11 cellular contexts compared by ENCODE assay signal in genomic region chr3:57864853-57865252, GRCh38.
DNase-seq lines count a peak whose midpoint lies in the region; ATAC-seq, FAIRE-seq and TF ChIP-seq lines count a peak whose summit lies in the region.
"Had no signal": no experiment of that assay in that cellular context is flagged by ENCODE, and none has a peak within 500 bp of the region (broad histone marks: within the 10 kb centered on the region; RNA-seq: fewer than 3 reads in every experiment).

No MANE protein-coding gene starts in this region.

- H3K18ac ChIP-seq in mesendoderm (ENCODE audit: low read length), result no peak overlapping the region

- H3F3A ChIP-seq in Loucy (ENCODE audit: low read depth), result no peaks in the 10 kb centered on the region

- no peak for DNase-seq in BE2C
- no peak for DNase-seq in bronchial epithelial cell (ENCODE audit: low read depth)
- peak; percentile 10 for DNase-seq in mesendoderm
- no peak for DNase-seq in effector CD8-positive, alpha-beta T cell (lab: John Stamatoyannopoulos, UW)
- DNase-seq in T-helper 17 cell, result no peak
- no peak for DNase-seq in immature natural killer cell
- DNase-seq: NCI-H2081 treated with DMSO at 0.1 percent for 48 hours; posterior cingulate gyrus; stimulated activated naive CD8-positive, alpha-beta T cell treated with anti-CD3 and anti-CD28 coated beads, Interleukin-15, amount 100 ng/mL, for 72 hours had no signal

- H3K79me2 ChIP-seq in Loucy (ENCODE audit: insufficient read depth, low read length), result no peaks in the 10 kb centered on the region
- H3K79me2 ChIP-seq in mesendoderm (ENCODE audit: control insufficient read depth, insufficient read depth, low read length), result no peaks in the 10 kb centered on the region

- WGBS in mesendoderm (ENCODE audit: extremely low coverage, insufficient coverage, low lambda C conversion rate), result no CpG with 5 or more reads among the region's 1 CpG

- ATAC-seq in T-helper 17 cell (no peak), HG02981 (IDR thresholded peaks at IDR 0.05; ENCODE audit: unreplicated experiment) (no peak)
- ATAC-seq: stimulated activated naive CD8-positive, alpha-beta T cell treated with anti-CD3 and anti-CD28 coated beads, Interleukin-15, amount 100 ng/mL, for 72 hours had no signal

- H3K36me3 ChIP-seq in BE2C (no peaks in the 10 kb centered on the region), Loucy (ENCODE audit: insufficient read depth, low read length) (peaks cover 41% of the 10 kb centered on the region; the same call in 1 of the 2 replicates), bronchial epithelial cell (ENCODE audit: control insufficient read depth, insufficient read depth, low read length) (peaks cover 5% of the 10 kb centered on the region), mesendoderm (ENCODE audit: control insufficient read depth, insufficient read depth, low read length) (peaks cover 2% of the 10 kb centered on the region)

- peaks cover 0 to 1% (median 0%) of the 10 kb centered on the region in 6 donors for H3K9me3 Mint-ChIP-seq in immature natural killer cell
- H3K9me3 Mint-ChIP-seq: stimulated activated naive CD8-positive, alpha-beta T cell treated with anti-CD3 and anti-CD28 coated beads, Interleukin-15, amount 100 ng/mL, for 72 hours had no signal

- H3K4ac ChIP-seq in mesendoderm (ENCODE audit: low read depth, low read length), result no peak overlapping the region

- no peaks in the 10 kb centered on the region for H3K79me1 ChIP-seq in mesendoderm (ENCODE audit: low read length)

- H2AFZ ChIP-seq in Loucy (ENCODE audit: low read length), result no peak overlapping the region

- FAIRE-seq in bronchial epithelial cell (lab: Jason Lieb, UNC), result no peak

- H2BK120ac ChIP-seq in mesendoderm (ENCODE audit: low read depth, low read length), result no peak overlapping the region

- no peaks in the 10 kb centered on the region for H3K27me3 Mint-ChIP-seq in T-helper 17 cell
- H3K27me3 Mint-ChIP-seq in immature natural killer cell (ENCODE audit: low read depth in 3 of 3), result no peaks in the 10 kb centered on the region
- H3K27me3 Mint-ChIP-seq: stimulated activated naive CD8-positive, alpha-beta T cell treated with anti-CD3 and anti-CD28 coated beads, Interleukin-15, amount 100 ng/mL, for 72 hours had no signal

- H3K4me1 ChIP-seq in BE2C (no peaks in the 10 kb centered on the region), Loucy (ENCODE audit: insufficient read depth, low read length, poor library complexity, severe bottlenecking) (no peaks in the 10 kb centered on the region), mesendoderm (ENCODE audit: control insufficient read depth, low read depth, low read length) (no peaks in the 10 kb centered on the region)

- no peak overlapping the region for H3K9ac ChIP-seq in Loucy (ENCODE audit: low read depth, low read length, poor library complexity, severe bottlenecking)
- H3K9ac ChIP-seq in mesendoderm (ENCODE audit: low read length), result no peak overlapping the region

- TF ChIP-seq CTCF in BE2C (IDR thresholded peaks at IDR 0.05; ENCODE audit: low read depth, low read length) (peak; percentile 34; the same call in 1 of the 2 replicates), Loucy (conservative IDR thresholded peaks at IDR 0.05; ENCODE audit: low read length) (peak; percentile 50), bronchial epithelial cell (IDR thresholded peaks at IDR 0.05; ENCODE audit: insufficient read depth, low read length, severe bottlenecking) (peak; percentile 1)

- H3K4me3 Mint-ChIP-seq in T-helper 17 cell (no peak overlapping the region), immature natural killer cell (no peak overlapping the region)
- H3K4me3 Mint-ChIP-seq: stimulated activated naive CD8-positive, alpha-beta T cell treated with anti-CD3 and anti-CD28 coated beads, Interleukin-15, amount 100 ng/mL, for 72 hours had no signal

- no peak overlapping the region for H2BK5ac ChIP-seq in mesendoderm (ENCODE audit: low read length)

- H2AK5ac ChIP-seq in mesendoderm (ENCODE audit: low read length), result no peak overlapping the region

- no peak overlapping the region for H2BK15ac ChIP-seq in mesendoderm (replicated peaks; ENCODE audit: low read depth)

- no peak overlapping the region for H4K5ac ChIP-seq in mesendoderm (ENCODE audit: low read length)

- H3K4me2 ChIP-seq in Loucy (ENCODE audit: low read depth, low read length, poor library complexity, severe bottlenecking), result no peak overlapping the region
- no peak overlapping the region for H3K4me2 ChIP-seq in mesendoderm (ENCODE audit: low read length)

- H3K9me3 ChIP-seq in BE2C (no peaks in the 10 kb centered on the region), Loucy (ENCODE audit: insufficient read depth, low read depth, low read length) (no peaks in the 10 kb centered on the region), T-helper 17 cell (ENCODE audit: control insufficient read depth, low read length, poor library complexity, severe bottlenecking) (no peaks in the 10 kb centered on the region)

- no peak overlapping the region for H3K27ac Mint-ChIP-seq in T-helper 17 cell
- H3K27ac Mint-ChIP-seq in immature natural killer cell, result no peak overlapping the region

- H3K4me1 Mint-ChIP-seq in T-helper 17 cell (no peaks in the 10 kb centered on the region), immature natural killer cell (no peaks in the 10 kb centered on the region)
- H3K4me1 Mint-ChIP-seq: stimulated activated naive CD8-positive, alpha-beta T cell treated with anti-CD3 and anti-CD28 coated beads, Interleukin-15, amount 100 ng/mL, for 72 hours had no signal

- no peak overlapping the region for H3K4me3 ChIP-seq in BE2C (ENCODE audit: low read depth, low read length)
- no peak overlapping the region for H3K4me3 ChIP-seq in Loucy (ENCODE audit: low read length, poor library complexity, severe bottlenecking)
- no peak overlapping the region for H3K4me3 ChIP-seq in bronchial epithelial cell (ENCODE audit: low read depth, low read length)
- H3K4me3 ChIP-seq in mesendoderm (ENCODE audit: low read length), result no peak overlapping the region

- H3K36me3 Mint-ChIP-seq in T-helper 17 cell (ENCODE audit: low read depth), result peaks cover 6% of the 10 kb centered on the region
- H3K36me3 Mint-ChIP-seq in immature natural killer cell, result peaks cover 16 to 39% (median 20%) of the 10 kb centered on the region in 3 donors

- H3K27ac ChIP-seq in mesendoderm (ENCODE audit: low read depth, low read length), result no peak overlapping the region

- H4K20me1 ChIP-seq in Loucy (ENCODE audit: insufficient read depth, low read length, poor library complexity, severe bottlenecking), result no peaks in the 10 kb centered on the region

- no peak overlapping the region for H4K8ac ChIP-seq in mesendoderm (ENCODE audit: low read depth, low read length)

- no peaks in the 10 kb centered on the region for H3K9me2 ChIP-seq in Loucy (replicated peaks; ENCODE audit: low read depth, low read length)

- H3K56ac ChIP-seq in mesendoderm (ENCODE audit: low read length), result no peak overlapping the region

- H3K23ac ChIP-seq in mesendoderm (ENCODE audit: low read length), result no peak overlapping the region

- no peaks in the 10 kb centered on the region for H3K27me3 ChIP-seq in BE2C
- no peaks in the 10 kb centered on the region for H3K27me3 ChIP-seq in Loucy (ENCODE audit: insufficient read depth, low read length, poor library complexity, severe bottlenecking)
- H3K27me3 ChIP-seq in bronchial epithelial cell (ENCODE audit: control insufficient read depth, insufficient read depth, low read length), result no peaks in the 10 kb centered on the region
- no peaks in the 10 kb centered on the region for H3K27me3 ChIP-seq in mesendoderm (ENCODE audit: insufficient read depth, low read length, poor library complexity)
